2 cellular contexts compared by ENCODE assay signal in the genomic region with DNA sequence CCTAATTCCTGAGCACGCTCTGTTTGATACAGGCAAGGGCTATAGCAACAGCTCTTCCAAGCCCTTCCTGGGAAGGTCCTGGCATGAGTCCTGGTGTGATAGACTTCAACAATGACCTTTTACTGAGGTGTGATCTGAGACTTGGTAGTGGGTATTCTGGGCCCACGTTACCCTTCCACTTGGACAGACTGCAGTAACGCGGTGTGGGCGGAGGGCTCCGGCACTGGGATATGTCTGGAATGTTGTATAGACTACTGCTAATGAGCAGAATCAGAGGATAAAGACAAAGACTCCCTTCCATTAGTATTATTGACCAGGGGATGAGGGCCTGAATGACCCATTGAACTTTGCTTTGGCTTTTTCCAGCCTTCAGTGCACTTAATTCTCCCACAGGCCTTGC.
TF ChIP-seq lines count a peak whose summit lies in the region.

No MANE protein-coding gene starts in this region.

TF ChIP-seq in HepG2, 621 proteins besides CTCF, POLR2A, EP300 and RAD21:
- TF ChIP-seq SYNCRIP (IDR thresholded peaks at IDR 0.05; ENCODE audit: insufficient read depth, low read depth, low read length) (no peak), ZNF256 (CRISPR knock-in tag; conservative IDR thresholded peaks at IDR 0.05) (no peak), HCFC1 (IDR thresholded peaks at IDR 0.05; ENCODE audit: low read depth, low read length) (no peak), CENPX (CRISPR knock-in tag; IDR thresholded peaks at IDR 0.05) (no peak), KDM1A (CRISPR knock-in tag; IDR thresholded peaks at IDR 0.05) (no peak), ZNF101 (CRISPR knock-in tag; IDR thresholded peaks at IDR 0.05; ENCODE audit: borderline replicate concordance, low read depth) (no peak)
- TF ChIP-seq, protein P1, sequence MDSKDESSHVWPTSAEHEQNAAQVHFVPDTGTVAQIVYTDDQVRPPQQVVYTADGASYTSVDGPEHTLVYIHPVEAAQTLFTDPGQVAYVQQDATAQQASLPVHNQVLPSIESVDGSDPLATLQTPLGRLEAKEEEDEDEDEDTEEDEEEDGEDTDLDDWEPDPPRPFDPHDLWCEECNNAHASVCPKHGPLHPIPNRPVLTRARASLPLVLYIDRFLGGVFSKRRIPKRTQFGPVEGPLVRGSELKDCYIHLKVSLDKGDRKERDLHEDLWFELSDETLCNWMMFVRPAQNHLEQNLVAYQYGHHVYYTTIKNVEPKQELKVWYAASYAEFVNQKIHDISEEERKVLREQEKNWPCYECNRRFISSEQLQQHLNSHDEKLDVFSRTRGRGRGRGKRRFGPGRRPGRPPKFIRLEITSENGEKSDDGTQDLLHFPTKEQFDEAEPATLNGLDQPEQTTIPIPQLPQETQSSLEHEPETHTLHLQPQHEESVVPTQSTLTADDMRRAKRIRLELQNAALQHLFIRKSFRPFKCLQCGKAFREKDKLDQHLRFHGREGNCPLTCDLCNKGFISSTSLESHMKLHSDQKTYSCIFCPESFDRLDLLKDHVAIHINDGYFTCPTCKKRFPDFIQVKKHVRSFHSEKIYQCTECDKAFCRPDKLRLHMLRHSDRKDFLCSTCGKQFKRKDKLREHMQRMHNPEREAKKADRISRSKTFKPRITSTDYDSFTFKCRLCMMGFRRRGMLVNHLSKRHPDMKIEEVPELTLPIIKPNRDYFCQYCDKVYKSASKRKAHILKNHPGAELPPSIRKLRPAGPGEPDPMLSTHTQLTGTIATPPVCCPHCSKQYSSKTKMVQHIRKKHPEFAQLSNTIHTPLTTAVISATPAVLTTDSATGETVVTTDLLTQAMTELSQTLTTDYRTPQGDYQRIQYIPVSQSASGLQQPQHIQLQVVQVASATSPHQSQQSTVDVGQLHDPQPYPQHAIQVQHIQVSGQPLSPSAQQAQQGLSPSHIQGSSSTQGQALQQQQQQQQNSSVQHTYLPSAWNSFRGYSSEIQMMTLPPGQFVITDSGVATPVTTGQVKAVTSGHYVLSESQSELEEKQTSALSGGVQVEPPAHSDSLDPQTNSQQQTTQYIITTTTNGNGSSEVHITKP (CRISPR knock-in tag; IDR thresholded peaks at IDR 0.05; ENCODE audit: low read depth): no peak

TF ChIP-seq in H1, 55 proteins besides CTCF, POLR2A, EP300 and RAD21:
- TF ChIP-seq TCF12 (IDR thresholded peaks at IDR 0.05; ENCODE audit: low read depth, low read length) (no peak), TEAD4 (IDR thresholded peaks at IDR 0.05; ENCODE audit: low read depth, low read length) (no peak), RBBP5 (IDR thresholded peaks at IDR 0.05; ENCODE audit: borderline replicate concordance, low read depth, low read length) (no peak), POU5F1 (IDR thresholded peaks at IDR 0.05; ENCODE audit: low read depth, low read length) (no peak), SIRT6 (IDR thresholded peaks at IDR 0.05; ENCODE audit: low read length) (no peak), CHD2 (IDR thresholded peaks at IDR 0.05; ENCODE audit: low read length) (no peak), RNF2 (IDR thresholded peaks at IDR 0.05; ENCODE audit: borderline replicate concordance, low read depth, low read length, missing control alignments, poor library complexity, severe bottlenecking) (no peak), SRF (IDR thresholded peaks at IDR 0.05; ENCODE audit: low read depth, low read length) (no peak), KDM1A (IDR thresholded peaks at IDR 0.05; ENCODE audit: borderline replicate concordance, low read length) (no peak), NANOG (IDR thresholded peaks at IDR 0.05; ENCODE audit: insufficient read depth, low read depth, low read length, poor library complexity, severe bottlenecking) (no peak), TBP (IDR thresholded peaks at IDR 0.05; ENCODE audit: low read depth, low read length) (no peak), TAF7 (optimal IDR thresholded peaks at IDR 0.05; ENCODE audit: borderline replicate concordance, low read depth, low read length) (no peak)
